14 cellular contexts compared by ENCODE assay signal in the genomic region with DNA sequence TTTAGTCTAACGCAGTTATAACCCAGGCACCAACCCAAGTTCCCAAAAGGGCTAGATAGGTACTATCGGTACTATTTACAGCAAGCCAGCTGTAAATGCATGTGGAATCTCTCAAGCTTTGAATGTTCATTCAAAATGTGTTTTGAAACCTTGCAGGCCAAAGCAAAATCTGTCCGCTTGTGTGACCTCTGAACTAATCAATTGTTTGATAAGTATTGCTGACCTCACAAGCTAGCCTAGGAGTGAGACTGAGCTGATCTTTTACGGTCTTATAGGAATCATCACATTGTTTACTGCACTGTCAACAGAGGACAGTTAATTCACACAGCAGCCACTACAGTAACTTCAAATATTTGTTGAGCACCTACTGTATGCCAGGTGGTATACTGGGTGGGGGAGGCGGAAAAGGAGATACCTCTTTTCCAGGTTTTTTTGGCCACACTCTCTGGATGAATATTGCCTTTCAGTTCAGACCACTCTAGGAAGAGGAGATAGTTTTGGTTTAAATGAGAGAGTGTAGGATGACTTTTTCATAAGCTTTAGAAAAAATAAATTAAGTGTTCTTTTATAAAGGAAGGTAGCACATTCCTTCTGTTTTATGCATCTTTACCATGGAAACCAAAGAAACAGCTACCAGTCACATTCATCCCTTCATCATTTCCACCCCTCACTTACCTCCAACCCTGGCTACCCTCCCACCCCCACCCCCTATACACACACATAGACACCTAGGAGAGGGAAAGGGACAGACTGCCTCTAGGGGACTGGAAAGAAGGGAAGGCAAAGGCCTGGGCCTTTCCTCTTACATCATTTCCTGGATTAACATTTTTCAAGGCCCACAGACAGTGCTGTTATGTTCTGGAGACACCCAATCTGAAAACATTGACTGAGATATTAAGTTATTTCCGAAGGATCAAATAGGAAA. TPM values are rescaled to one million over a fixed set of nuclear protein-coding genes. Genes with fewer than 3 reads are reported as not detected.
A peak's percentile ranks its signal among the peaks of the same experiment; 100 is the strongest.
DNase-seq lines count a peak whose midpoint lies in the region; ATAC-seq and TF ChIP-seq lines count a peak whose summit lies in the region.
"Had no signal": no experiment of that assay in that cellular context is flagged by ENCODE, and none has a peak within 500 bp of the region (broad histone marks: within the 10 kb centered on the region; RNA-seq: fewer than 3 reads in every experiment).

No MANE protein-coding gene starts in this region.

- no peak for TF ChIP-seq EP300 in suprapubic skin (IDR thresholded peaks at IDR 0.05)

- H3T11ph ChIP-seq in H9 (ENCODE audit: low read length) = no peak overlapping the region

- H4K5ac ChIP-seq in H9 (ENCODE audit: insufficient read length, low read depth, low read length) = no peak overlapping the region

- H3K27ac ChIP-seq in H9 (ENCODE audit: insufficient read length, low read depth, low read length) = no peak overlapping the region
- H3K27ac ChIP-seq in thyroid gland = no peak overlapping the region
- H3K27ac ChIP-seq in suprapubic skin = no peak overlapping the region
- H3K27ac ChIP-seq in gastrocnemius medialis = no peak overlapping the region

- H3K4me1 Mint-ChIP-seq in H9 = peaks cover 33 to 38% of the 10 kb centered on the region in 2 experiments
- H3K4me1 Mint-ChIP-seq in WTC11 = peaks cover 46% of the 10 kb centered on the region
- peaks cover 15% of the 10 kb centered on the region for H3K4me1 Mint-ChIP-seq in progenitor cell of endocrine pancreas (ENCODE audit: low read depth)

- H3K4me2 ChIP-seq in H9 (ENCODE audit: insufficient read depth, insufficient read length, low read length) = no peak overlapping the region

- H3K9me3 Mint-ChIP-seq in H9 = no peaks in the 10 kb centered on the region
- no peaks in the 10 kb centered on the region for H3K9me3 Mint-ChIP-seq in WTC11
- H3K9me3 Mint-ChIP-seq in progenitor cell of endocrine pancreas (ENCODE audit: low read depth) = no peaks in the 10 kb centered on the region
- H3K9me3 Mint-ChIP-seq: activated naive CD8-positive, alpha-beta T cell treated with anti-CD3 and anti-CD28 coated beads for 36 hours had no signal

- no peak overlapping the region for H3K23ac ChIP-seq in H9 (ENCODE audit: insufficient read length, low read depth, low read length)

- peaks cover 7% of the 10 kb centered on the region for H3K23me2 ChIP-seq in H9 (ENCODE audit: insufficient read length, low read depth, low read length, poor library complexity, severe bottlenecking)

- no peak overlapping the region for H2BK15ac ChIP-seq in H9 (ENCODE audit: low read depth, low read length)

- H3K18ac ChIP-seq in H9 (ENCODE audit: insufficient read length, low read depth, low read length) = no peak overlapping the region

- no peak overlapping the region for H3K14ac ChIP-seq in H9 (ENCODE audit: insufficient read depth, low read length)

- WGBS in H9 (ENCODE audit: extremely low coverage, insufficient read length, low lambda C conversion rate) = no CpG with 5 or more reads among the region's 6 CpGs
- 98% methylated on average over 6 of the region's 6 CpGs for WGBS in thyroid gland, 2 donors
- whole genome bisulfite sequencing in suprapubic skin = 93% methylated on average over 6 of the region's 6 CpGs

- H3K36me3 ChIP-seq in thyroid gland (no peaks in the 10 kb centered on the region), suprapubic skin (no peaks in the 10 kb centered on the region), gastrocnemius medialis (no peaks in the 10 kb centered on the region)
- H3K36me3 ChIP-seq: HAP-1 had no signal

- ATAC-seq in WTC11 (no peak), gastrocnemius medialis (no peak)

- intact Hi-C loops in thyroid gland (cut with DNase I) (no loop called here), gastrocnemius medialis (cut with DNase I; ENCODE audit: low total_unique reads) (no loop called here)

- no peak overlapping the region for H4K8ac ChIP-seq in H9 (replicated peaks; ENCODE audit: insufficient read length, low read depth, low read length)

- no peak overlapping the region for H4K91ac ChIP-seq in H9 (ENCODE audit: insufficient read length, low read depth, low read length)

- no peak overlapping the region for H2BK120ac ChIP-seq in H9 (ENCODE audit: low read depth, low read length, poor library complexity, severe bottlenecking)

- H2BK12ac ChIP-seq in H9 (ENCODE audit: insufficient read length, low read depth, low read length) = no peak overlapping the region

- H2BK20ac ChIP-seq in H9 (ENCODE audit: low read depth, low read length, poor library complexity, severe bottlenecking) = no peak overlapping the region

- H3K36me3 Mint-ChIP-seq in H9 (ENCODE audit: insufficient read depth in 1 of 3, low read depth in 3 of 3) (peaks cover 0 to 16% (median 15%) of the 10 kb centered on the region in 3 experiments; a peak in 6 of 7 replicates), WTC11 (peaks cover 15% of the 10 kb centered on the region), progenitor cell of endocrine pancreas (ENCODE audit: insufficient read depth) (no peaks in the 10 kb centered on the region)
- H3K36me3 Mint-ChIP-seq: activated naive CD8-positive, alpha-beta T cell treated with anti-CD3 and anti-CD28 coated beads for 36 hours had no signal

- H4K20me1 ChIP-seq in H9 (ENCODE audit: control insufficient read depth, insufficient read depth, insufficient read length) = no peaks in the 10 kb centered on the region

- H3K27ac Mint-ChIP-seq in H9 = peak overlapping the region in 2 of 3 experiments; percentile 21 to 39; a peak in 2 of 7 replicates
- H3K27ac Mint-ChIP-seq in WTC11 = peak overlapping the region; percentile 65
- H3K27ac Mint-ChIP-seq in progenitor cell of endocrine pancreas = no peak overlapping the region
- H3K27ac Mint-ChIP-seq: activated naive CD8-positive, alpha-beta T cell treated with anti-CD3 and anti-CD28 coated beads for 36 hours had no signal

- TF ChIP-seq POLR2A in thyroid gland (IDR thresholded peaks at IDR 0.05) = no peak
- no peak for TF ChIP-seq POLR2A in suprapubic skin (IDR thresholded peaks at IDR 0.05)
- no peak for TF ChIP-seq POLR2A in gastrocnemius medialis (IDR thresholded peaks at IDR 0.05)

- no peak overlapping the region for H2AK5ac ChIP-seq in H9 (ENCODE audit: insufficient read length, low read length)

- no peak overlapping the region for H2AFZ ChIP-seq in H9 (ENCODE audit: low read length)

- H3K56ac ChIP-seq in H9 (ENCODE audit: insufficient read length, low read depth, low read length) = no peak overlapping the region

- no peaks in the 10 kb centered on the region for H3K27me3 ChIP-seq in H9 (ENCODE audit: insufficient read depth, low read length)
- H3K27me3 ChIP-seq in thyroid gland = no peaks in the 10 kb centered on the region
- H3K27me3 ChIP-seq in suprapubic skin = no peaks in the 10 kb centered on the region
- peaks cover 8 to 19% (median 10%) of the 10 kb centered on the region in 3 donors for H3K27me3 ChIP-seq in gastrocnemius medialis

- H3K9me3 ChIP-seq in H9 (ENCODE audit: control insufficient read depth, low read depth, low read length) (no peaks in the 10 kb centered on the region), thyroid gland (no peaks in the 10 kb centered on the region), suprapubic skin (no peaks in the 10 kb centered on the region), gastrocnemius medialis (no peaks in the 10 kb centered on the region)
- H3K9me3 ChIP-seq: HAP-1 had no signal

- DNase-seq in H9 (no peak), WTC11 (ENCODE audit: low spot score) (no peak), fibroblast of the aortic adventitia (ENCODE audit: low read depth) (peak; percentile 29), progenitor cell of endocrine pancreas (ENCODE audit: low spot score, unreplicated experiment) (no peak), thyroid gland (no peak), suprapubic skin (ENCODE audit: low spot score in 2 of 2) (no peak), gastrocnemius medialis (no peak)
- DNase-seq in activated effector memory CD4-positive, alpha-beta T cell treated with Interleukin-2 at 50 U/mL for 16 hours = no peak
- DNase-seq: activated naive CD8-positive, alpha-beta T cell treated with anti-CD3 and anti-CD28 coated beads for 36 hours; Calu3; NCI-H345; RPMI8226; T1000 had no signal

- peaks cover 3% of the 10 kb centered on the region; the same call in 1 of the 2 replicates for H3K79me2 ChIP-seq in H9 (ENCODE audit: insufficient read depth, low read length)

- no peak overlapping the region for H2BK5ac ChIP-seq in H9 (ENCODE audit: insufficient read length, low read length)

- in situ Hi-C loops in gastrocnemius medialis (cut with MboI; ENCODE audit: low sequenced_read_pairs in 4 of 4) = no loop called here

- peaks cover 8% of the 10 kb centered on the region; the same call in 1 of the 2 replicates for H3K4me1 ChIP-seq in H9 (ENCODE audit: insufficient read depth, low read length)
- H3K4me1 ChIP-seq in thyroid gland = peaks cover 0 to 16% of the 10 kb centered on the region in 2 donors
- H3K4me1 ChIP-seq in suprapubic skin = peaks cover 13% of the 10 kb centered on the region
- peaks cover 0 to 5% of the 10 kb centered on the region in 2 donors for H3K4me1 ChIP-seq in gastrocnemius medialis

- H3K27me3 Mint-ChIP-seq in H9 (ENCODE audit: low read depth) (no peaks in the 10 kb centered on the region), WTC11 (ENCODE audit: low read depth) (no peaks in the 10 kb centered on the region), progenitor cell of endocrine pancreas (peaks cover 38% of the 10 kb centered on the region)

- H3K4me3 Mint-ChIP-seq in H9 = peak overlapping the region in 1 of 2 experiments; percentile 98; a peak in 1 of 5 replicates
- peak overlapping the region; percentile 95; the same call in 1 of the 2 replicates for H3K4me3 Mint-ChIP-seq in WTC11
- H3K4me3 Mint-ChIP-seq in progenitor cell of endocrine pancreas (ENCODE audit: low read depth) = peak overlapping the region; percentile 9
- H3K4me3 Mint-ChIP-seq: activated naive CD8-positive, alpha-beta T cell treated with anti-CD3 and anti-CD28 coated beads for 36 hours had no signal

- TF ChIP-seq CTCF in H9 (conservative IDR thresholded peaks at IDR 0.05) (no peak), WTC11 (IDR thresholded peaks at IDR 0.05) (no peak), fibroblast of the aortic adventitia (IDR thresholded peaks at IDR 0.05; ENCODE audit: insufficient read depth, low read length) (no peak), progenitor cell of endocrine pancreas (IDR thresholded peaks at IDR 0.05; ENCODE audit: unreplicated experiment) (no peak), thyroid gland (IDR thresholded peaks at IDR 0.05) (no peak), suprapubic skin (IDR thresholded peaks at IDR 0.05) (no peak), gastrocnemius medialis (IDR thresholded peaks at IDR 0.05 in 4 of 5, conservative IDR thresholded peaks at IDR 0.05 in 1 of 5) (no peak)

- POLR2A ChIA-PET in WTC11 (lab: Charles Lee) = no interaction called here

- H3K9ac ChIP-seq in H9 (ENCODE audit: extremely low read depth, insufficient read length, low read length) = no peak overlapping the region

- H3K79me1 ChIP-seq in H9 (ENCODE audit: insufficient read depth, low read depth, low read length, poor library complexity, severe bottlenecking) = no peaks in the 10 kb centered on the region

- H3K4me3 ChIP-seq in fibroblast of the aortic adventitia (ENCODE audit: low read depth, low read length) = peak overlapping the region; percentile 94
- no peak overlapping the region for H3K4me3 ChIP-seq in thyroid gland (replicated peaks in 1 of 3)
- H3K4me3 ChIP-seq in suprapubic skin = no peak overlapping the region
- peak overlapping the region in 1 of 4 donors; percentile 73 for H3K4me3 ChIP-seq in gastrocnemius medialis
- H3K4me3 ChIP-seq: HAP-1 had no signal

- H3K4ac ChIP-seq in H9 (ENCODE audit: low read depth, low read length) = no peak overlapping the region

- CTCF ChIA-PET in WTC11 (lab: Charles Lee) = interaction anchor here (1.7 to 2.4 kb wide), 2 partner anchors 72 kb away, joined by 5 to 15 read pairs; no protein-coding TSS in a partner anchor

RNA-seq across cellular contexts. Expression of gene PAPSS2, which starts 2.4 kb away (rescaled TPM):
- total RNA-seq in H9 (2021) (24.0 and 24.5 TPM in 2 replicates), WTC11 (2021) (22.1 to 30.4 TPM (median 29.7 TPM) in 3 replicates), fibroblast of the aortic adventitia (ENCODE audit: low replicate concordance) (26.2 and 96.9 TPM in 2 replicates), progenitor cell of endocrine pancreas (7.3 and 7.5 TPM in 2 replicates), thyroid gland (10 to 100 TPM; 25.5 to 32.1 (median 28.8) TPM), suprapubic skin (1 to 10 TPM; 2.4 to 5.6 (median 3.4) TPM), gastrocnemius medialis (1 to 10 TPM; 2.7 to 8.7 (median 6.8) TPM)
